Comparison of ENCODE assay signal across 11 cellular contexts in genomic region chr11:86174101-86175046, GRCh38.
A peak's percentile ranks its signal among the peaks of the same experiment; 100 is the strongest.
DNase-seq lines count a peak whose midpoint lies in the region; ATAC-seq, FAIRE-seq and TF ChIP-seq lines count a peak whose summit lies in the region.
"Had no signal": no experiment of that assay in that cellular context is flagged by ENCODE, and none has a peak within 500 bp of the region (broad histone marks: within the 10 kb centered on the region; RNA-seq: fewer than 3 reads in every experiment).

No MANE protein-coding gene starts in this region.

- no peaks in the 10 kb centered on the region for H3K36me3 Mint-ChIP-seq in astrocyte (ENCODE audit: low read depth, unreplicated experiment)
- H3K36me3 Mint-ChIP-seq: activated naive CD4-positive, alpha-beta T cell treated with anti-CD3 and anti-CD28 coated beads, Interleukin-2, amount 10 ng/mL, durations not matched to agents 7 days and 5 days had no signal

- TF ChIP-seq CTCF in astrocyte (IDR thresholded peaks at IDR 0.05; ENCODE audit: insufficient read depth, low read depth, low read length) (no peak), right atrium auricular region (IDR thresholded peaks at IDR 0.05) (no peak), smooth muscle cell (IDR thresholded peaks at IDR 0.05; ENCODE audit: borderline replicate concordance, insufficient read depth, poor library complexity, severe bottlenecking) (no peak)

- H3K4me2 ChIP-seq in astrocyte (ENCODE audit: low read length) = peak overlapping the region; percentile 76
- peak overlapping the region; percentile 47 for H3K4me2 ChIP-seq in smooth muscle cell

- no peak overlapping the region for H3K27ac Mint-ChIP-seq in astrocyte (ENCODE audit: unreplicated experiment)
- H3K27ac Mint-ChIP-seq: activated naive CD4-positive, alpha-beta T cell treated with anti-CD3 and anti-CD28 coated beads, Interleukin-2, amount 10 ng/mL, durations not matched to agents 7 days and 5 days had no signal

- FAIRE-seq in astrocyte (lab: Jason Lieb, UNC) = peak; percentile 76

- H3K4me3 ChIP-seq in astrocyte (ENCODE audit: insufficient read depth, low read depth, low read length) = peak overlapping the region; percentile 43
- H3K4me3 ChIP-seq in right atrium auricular region = no peak overlapping the region
- H3K4me3 ChIP-seq in smooth muscle cell = no peak overlapping the region

- no peak for ATAC-seq in HG03439 (IDR thresholded peaks at IDR 0.05; ENCODE audit: unreplicated experiment)
- no peak for ATAC-seq in HG03442 (IDR thresholded peaks at IDR 0.05; ENCODE audit: unreplicated experiment)

- H4K20me1 ChIP-seq in astrocyte (ENCODE audit: insufficient read depth, low read length) = no peaks in the 10 kb centered on the region
- no peaks in the 10 kb centered on the region for H4K20me1 ChIP-seq in smooth muscle cell (ENCODE audit: low read depth)

- H3K79me2 ChIP-seq in astrocyte (ENCODE audit: insufficient read depth, low read length) = no peaks in the 10 kb centered on the region
- no peaks in the 10 kb centered on the region for H3K79me2 ChIP-seq in smooth muscle cell (ENCODE audit: low read depth)

- peaks cover 9% of the 10 kb centered on the region for H3K4me1 Mint-ChIP-seq in astrocyte (ENCODE audit: low read depth, unreplicated experiment)

- DNase-seq in HCEC 1CT = peak; percentile 92
- peak; percentile 100 for DNase-seq in astrocyte (ENCODE audit: low read depth)
- peak; percentile 94 for DNase-seq in right atrium auricular region (ENCODE audit: low spot score)
- peak; percentile 64 for DNase-seq in smooth muscle cell (lab: John Stamatoyannopoulos, UW; ENCODE audit: unreplicated experiment)
- DNase-seq in NCI-H345 (lab: John Stamatoyannopoulos, UW) = no peak
- DNase-seq in GF-D8 (lab: John Stamatoyannopoulos, UW) = no peak
- DNase-seq: activated naive CD4-positive, alpha-beta T cell treated with anti-CD3 and anti-CD28 coated beads, Interleukin-2, amount 10 ng/mL, durations not matched to agents 7 days and 5 days; NCI-H146; stimulated activated CD4-positive, alpha-beta T cell treated with anti-CD3 and anti-CD28 coated beads, Interleukin-15, amount 100 ng/mL, for 24 hours had no signal

- peaks cover 3% of the 10 kb centered on the region for H3K9me3 Mint-ChIP-seq in astrocyte (ENCODE audit: unreplicated experiment)
- H3K9me3 Mint-ChIP-seq: activated naive CD4-positive, alpha-beta T cell treated with anti-CD3 and anti-CD28 coated beads, Interleukin-2, amount 10 ng/mL, durations not matched to agents 7 days and 5 days had no signal

- H3K36me3 ChIP-seq in astrocyte (ENCODE audit: insufficient read depth, low read length) (no peaks in the 10 kb centered on the region), right atrium auricular region (no peaks in the 10 kb centered on the region), smooth muscle cell (ENCODE audit: low read depth) (no peaks in the 10 kb centered on the region)

- WGBS in smooth muscle cell (ENCODE audit: low lambda C conversion rate) = 22% methylated on average over 8 of the region's 8 CpGs

- H3K27ac ChIP-seq in astrocyte (ENCODE audit: low read depth, low read length) (peak overlapping the region; percentile 98), right atrium auricular region (peak overlapping the region; percentile 73 to 77), smooth muscle cell (ENCODE audit: low read depth) (peak overlapping the region; percentile 97)

- H3K4me1 ChIP-seq in astrocyte (ENCODE audit: insufficient read depth, low read length) = peaks cover 29% of the 10 kb centered on the region
- H3K4me1 ChIP-seq in right atrium auricular region = peaks cover 0 to 56% of the 10 kb centered on the region in 2 donors
- peaks cover 12% of the 10 kb centered on the region for H3K4me1 ChIP-seq in smooth muscle cell (ENCODE audit: low read depth)

- H3K4me3 Mint-ChIP-seq in astrocyte (ENCODE audit: unreplicated experiment) = no peak overlapping the region
- H3K4me3 Mint-ChIP-seq: activated naive CD4-positive, alpha-beta T cell treated with anti-CD3 and anti-CD28 coated beads, Interleukin-2, amount 10 ng/mL, durations not matched to agents 7 days and 5 days had no signal

- peak overlapping the region; percentile 79 for H3K9ac ChIP-seq in astrocyte (ENCODE audit: low read length)
- H3K9ac ChIP-seq in smooth muscle cell (ENCODE audit: low read depth) = peak overlapping the region; percentile 66

- no peaks in the 10 kb centered on the region for H3K27me3 ChIP-seq in astrocyte (ENCODE audit: insufficient read depth, low read length)
- H3K27me3 ChIP-seq in right atrium auricular region = no peaks in the 10 kb centered on the region
- H3K27me3 ChIP-seq in smooth muscle cell (ENCODE audit: low read depth) = no peaks in the 10 kb centered on the region

- H2AFZ ChIP-seq in astrocyte (ENCODE audit: low read depth, low read length) (no peak overlapping the region), smooth muscle cell (ENCODE audit: low read depth) (no peak overlapping the region)

- H3K9me3 ChIP-seq in astrocyte (ENCODE audit: insufficient read depth, low read depth, low read length) = no peaks in the 10 kb centered on the region
- H3K9me3 ChIP-seq in right atrium auricular region = no peaks in the 10 kb centered on the region
- no peaks in the 10 kb centered on the region for H3K9me3 ChIP-seq in smooth muscle cell (replicated peaks; ENCODE audit: low read depth)

- H3F3A ChIP-seq in smooth muscle cell (ENCODE audit: low read depth) = peaks cover 23% of the 10 kb centered on the region

- H3K27me3 Mint-ChIP-seq in astrocyte (ENCODE audit: low read depth, unreplicated experiment) = no peaks in the 10 kb centered on the region
- H3K27me3 Mint-ChIP-seq: activated naive CD4-positive, alpha-beta T cell treated with anti-CD3 and anti-CD28 coated beads, Interleukin-2, amount 10 ng/mL, durations not matched to agents 7 days and 5 days had no signal

Comparison
In these comparisons a context has a peak if more than half of its experiments do, and no peak if none do; other contexts are left out.
1. DNase-seq: peak in HCEC 1CT (single experiment), astrocyte (single experiment), right atrium auricular region (single experiment) and smooth muscle cell (single experiment); none in NCI-H345 (single experiment) and GF-D8 (single experiment).
2. Peak in every context shown above with its lines, with median percentiles within 50 percentile points of each other: H3K27ac ChIP-seq.